Comparison of ENCODE assay signal across 30 cellular contexts in genomic region chr2:85723707-85724360, GRCh38. TPM values are rescaled to one million over a fixed set of nuclear protein-coding genes. Genes with fewer than 3 reads are reported as not detected.
DNase-seq lines count a peak whose midpoint lies in the region; ATAC-seq, FAIRE-seq and TF ChIP-seq lines count a peak whose summit lies in the region.
"Had no signal": no experiment of that assay in that cellular context is flagged by ENCODE, and none has a peak within 500 bp of the region (broad histone marks: within the 10 kb centered on the region; RNA-seq: fewer than 3 reads in every experiment).

No MANE protein-coding gene starts in this region.

- no peak for FAIRE-seq in K562 (lab: Jason Lieb, UNC)
- FAIRE-seq: G401.6, GM19239, keratinocyte, small intestine had no signal

- intact Hi-C loops in K562 (cut with micrococcal nuclease), result no loop called here
- intact Hi-C loops in thyroid gland (cut with DNase I), result no loop called here

- 0% methylated on average over 2 of the region's 2 CpGs for WGBS in K562 (ENCODE audit: insufficient coverage, low coverage, missing lambda C conversion rate)
- 86 to 89% methylated on average over 2 of the region's 2 CpGs for WGBS in thyroid gland, 2 donors

- H3K4me1 ChIP-seq in K562 (replicated peaks in 1 of 2; ENCODE audit: control insufficient read depth in 2 of 2, insufficient read depth in 2 of 2, low read length in 2 of 2), result peaks cover 0 to under 1% of the 10 kb centered on the region in 2 experiments; a peak in 1 of 5 replicates
- H3K4me1 ChIP-seq in thyroid gland, result peaks cover 25 to 46% of the 10 kb centered on the region in 2 donors

- no TSS peak for BruUV-seq in K562 (replicated peaks; lab: Mats Ljungman, UMichigan)

- no peak for TF ChIP-seq EP300 in K562 (IDR thresholded peaks at IDR 0.05; ENCODE audit: low read length)

- H2AFZ ChIP-seq in K562 (ENCODE audit: low read depth, low read length), result no peak overlapping the region

- H3K27ac ChIP-seq in K562 (ENCODE audit: extremely low read depth, low read depth, low read length) (no peak overlapping the region), thyroid gland (peak overlapping the region in 2 of 3 donors; percentile 10 to 57)
- H3K27ac ChIP-seq: esophagus muscularis mucosa, stomach had no signal

- H4K20me1 ChIP-seq in K562 (replicated peaks; ENCODE audit: control insufficient read depth, insufficient read depth, low read length), result no peaks in the 10 kb centered on the region

- H3K79me2 ChIP-seq in K562 (ENCODE audit: control insufficient read depth, insufficient read depth, low read length), result no peaks in the 10 kb centered on the region

- TF ChIP-seq POLR2A in K562 (conservative IDR thresholded peaks at IDR 0.05), result no peak
- no peak for TF ChIP-seq POLR2A in thyroid gland (IDR thresholded peaks at IDR 0.05)

- H3K27me3 ChIP-seq in K562 (ENCODE audit: control insufficient read depth in 2 of 2, insufficient read depth in 2 of 2, low read length in 2 of 2) (peaks cover 0 to 31% of the 10 kb centered on the region in 2 experiments; a peak in 3 of 5 replicates), thyroid gland (no peaks in the 10 kb centered on the region)
- H3K27me3 ChIP-seq: esophagus muscularis mucosa, stomach had no signal

- in situ Hi-C loops in K562 (cut with MboI), result no loop called here

- H3K9me1 ChIP-seq in K562 (ENCODE audit: control insufficient read depth, insufficient read depth, low read length), result no peaks in the 10 kb centered on the region

- TF ChIP-seq RAD21 in K562 (CRISPR knock-in tag; conservative IDR thresholded peaks at IDR 0.05 in 1 of 2, IDR thresholded peaks at IDR 0.05 in 1 of 2), result no peak

- CTCF ChIA-PET in K562 (lab: Yijun Ruan, JAX; ENCODE audit: low intra/inter-chr PET ratio), result no interaction called here

- POLR2A ChIA-PET in K562 (lab: Yijun Ruan, JAX), result interaction anchor here (0.6 to 2.0 kb wide), 3 partner anchors 8 to 370 kb away, joined by 3 to 9 read pairs (median 7); partner anchors contain the start of gene RETSAT

- H3K9me3 ChIP-seq in K562 (replicated peaks; ENCODE audit: control insufficient read depth, insufficient read depth, low read depth, low read length), result no peaks in the 10 kb centered on the region
- H3K9me3 ChIP-seq in thyroid gland, result no peaks in the 10 kb centered on the region
- H3K9me3 ChIP-seq: esophagus muscularis mucosa, stomach had no signal

- no peak overlapping the region for H3K4me3 ChIP-seq in K562
- H3K4me3 ChIP-seq in thyroid gland (replicated peaks in 1 of 3), result no peak overlapping the region
- H3K4me3 ChIP-seq: esophagus muscularis mucosa, stomach had no signal

- TF ChIP-seq CTCF in K562 (IDR thresholded peaks at IDR 0.05 in 2 of 3, conservative IDR thresholded peaks at IDR 0.05 in 1 of 3; ENCODE audit: insufficient read depth in 2 of 3, low read depth in 1 of 3, low read length in 3 of 3), result no peak
- no peak for TF ChIP-seq CTCF in thyroid gland (IDR thresholded peaks at IDR 0.05)

- no peaks in the 10 kb centered on the region for H3K36me3 ChIP-seq in K562 (ENCODE audit: control insufficient read depth, insufficient read depth, low read length)
- H3K36me3 ChIP-seq in thyroid gland, result no peaks in the 10 kb centered on the region
- H3K36me3 ChIP-seq: esophagus muscularis mucosa, stomach had no signal

- no peak for ATAC-seq in K562
- ATAC-seq in HG03025 (IDR thresholded peaks at IDR 0.05; ENCODE audit: low FRiP score, unreplicated experiment), result no peak
- ATAC-seq: CD8-positive, alpha-beta T cell had no signal

- no peak overlapping the region for H3K9ac ChIP-seq in K562 (ENCODE audit: insufficient read depth in 1 of 2, low read depth in 2 of 2, low read length in 2 of 2)

- peak; percentile 54 for DNase-seq in EL
- DNase-seq in K562 (ENCODE audit: extremely low read depth in 1 of 4, low spot score in 3 of 4), result no peak
- peak; percentile 52 for DNase-seq in iris pigment epithelial cell (ENCODE audit: low read depth)
- no peak for DNase-seq in thyroid gland
- DNase-seq in T-helper 1 cell, result no peak
- DNase-seq in A172 (ENCODE audit: low spot score), result no peak
- DNase-seq: activated CD4-positive, alpha-beta T cell treated with anti-CD3 and anti-CD28 coated beads, Interleukin-2, amount 50 U/mL, for 4 hours; activated CD4-positive, CD25-positive, alpha-beta regulatory T cell; activated naive CD4-positive, alpha-beta T cell treated with anti-CD3 and anti-CD28 coated beads, Interleukin-2, amount 10 ng/mL, durations not matched to agents 7 days and 5 days; amygdala; CD8-positive, alpha-beta T cell; dermis blood vessel endothelial cell; DMS153; H7; NCI-H2029 treated with DMSO at 0.1 percent for 48 hours; NCI-H226; SIG-M5; small intestine; stimulated activated CD8-positive, alpha-beta memory T cell treated with anti-CD3 and anti-CD28 coated beads, Interleukin-4, amount 100 ng/mL, for 48 hours; stomach had no signal

- no peak overlapping the region for H3K4me2 ChIP-seq in K562 (ENCODE audit: insufficient read depth, low read length)

TF ChIP-seq in K562, 482 proteins besides CTCF, POLR2A, EP300 and RAD21:
- TF ChIP-seq NFYB (IDR thresholded peaks at IDR 0.05; ENCODE audit: extremely low read depth, insufficient read length) (no peak), ZNF121 (CRISPR knock-in tag; conservative IDR thresholded peaks at IDR 0.05) (peak; percentile 41; the same call in 1 of the 2 replicates)

RNA-seq across cellular contexts. Expression of gene GNLY, which starts 29.7 kb away (rescaled TPM):
- total RNA-seq in K562 (2011; cell fraction: chromatin; rRNA removed; ENCODE audit: low replicate concordance), result 0.21 TPM in 1 of 2 replicates, not detected in the other
- not detected in 2 replicates for total RNA-seq in K562 (2011; cell fraction: nucleolus; rRNA removed)
- 0.99 TPM in 1 of 2 replicates, not detected in the other for total RNA-seq in K562 (2011; cell fraction: nucleoplasm; rRNA removed)
- total RNA-seq in K562 (2014; rRNA removed) (not detected in 2 replicates), K562 (2014; rRNA removed; fragmentation: Illumina TruSeq; extraction: Trizol) (not detected in 2 replicates), K562 (2015; rRNA removed; fragmentation: Illumina TruSeq; extraction: Trizol) (not detected in 2 replicates), K562 (2021) (not detected in 2 replicates), thyroid gland (1 to 10 TPM in 1 of 4 donors, under 1 TPM in 2, not detected in 1; 0.22 to 3.6 (median 0.63) TPM)
- polyA plus RNA-seq in K562 (2011; rRNA removed) (not detected in 2 replicates), K562 (2014; fragmentation: Illumina TruSeq; extraction: Trizol) (not detected in 2 replicates), K562 (2014; fragmentation: Nextera tagmentation; extraction: Ambion mirVana) (not detected), K562 (2014; rRNA removed) (not detected in 2 replicates)
- polyA plus RNA-seq in K562 (2011; cell fraction: cytosol; rRNA removed), result 0.03 TPM in 1 of 2 replicates, not detected in the other
- 0.06 TPM in 1 of 2 replicates, not detected in the other for polyA plus RNA-seq in K562 (2011; cell fraction: nucleus; rRNA removed)
- polyA plus RNA-seq in K562 (2012), result 0.37 TPM in 1 of 2 replicates, not detected in the other
- polyA minus RNA-seq in K562 (2011; rRNA and poly(A)+ RNA removed), result not detected in 2 replicates
- polyA minus RNA-seq in K562 (2011; cell fraction: cytosol; rRNA and poly(A)+ RNA removed), result not detected in 2 replicates
- polyA minus RNA-seq in K562 (2011; cell fraction: nucleus; rRNA and poly(A)+ RNA removed), result not detected in 2 replicates
- not detected in 2 replicates for total RNA-seq in A172 (2014; rRNA removed; shearing (Covaris generic))
- total RNA-seq: dermis blood vessel endothelial cell, glomerular endothelial cell, H7, osteocyte, renal cortical epithelial cell had no signal
- polyA plus RNA-seq: keratinocyte had no signal

RNA-seq across cellular contexts. Expression of gene ATOH8, which starts 30.0 kb away (rescaled TPM):
- not detected in 2 replicates for total RNA-seq in K562 (2011; cell fraction: chromatin; rRNA removed; ENCODE audit: low replicate concordance)
- total RNA-seq in K562 (2011; cell fraction: nucleolus; rRNA removed), result not detected in 2 replicates
- total RNA-seq in K562 (2011; cell fraction: nucleoplasm; rRNA removed), result not detected in 2 replicates
- not detected in 2 replicates for total RNA-seq in K562 (2014; rRNA removed)
- not detected in 2 replicates for total RNA-seq in K562 (2014; rRNA removed; fragmentation: Illumina TruSeq; extraction: Trizol)
- not detected in 2 replicates for total RNA-seq in K562 (2015; rRNA removed; fragmentation: Illumina TruSeq; extraction: Trizol)
- not detected in 2 replicates for total RNA-seq in K562 (2021)
- not detected in 2 replicates for polyA plus RNA-seq in K562 (2011; rRNA removed)
- not detected in 2 replicates for polyA plus RNA-seq in K562 (2011; cell fraction: cytosol; rRNA removed)
- polyA plus RNA-seq in K562 (2011; cell fraction: nucleus; rRNA removed), result not detected in 2 replicates
- polyA plus RNA-seq in K562 (2012), result not detected in 2 replicates
- polyA plus RNA-seq in K562 (2014; fragmentation: Illumina TruSeq; extraction: Trizol), result not detected in 2 replicates
- polyA plus RNA-seq in K562 (2014; fragmentation: Nextera tagmentation; extraction: Ambion mirVana), result not detected
- polyA plus RNA-seq in K562 (2014; rRNA removed), result not detected in 2 replicates
- polyA minus RNA-seq in K562 (2011; rRNA and poly(A)+ RNA removed), result not detected in 2 replicates
- polyA minus RNA-seq in K562 (2011; cell fraction: cytosol; rRNA and poly(A)+ RNA removed), result not detected in 2 replicates
- polyA minus RNA-seq in K562 (2011; cell fraction: nucleus; rRNA and poly(A)+ RNA removed), result not detected in 2 replicates
- 100 to 1,000 TPM in 2 of 4 donors, 10 to 100 TPM in 2; 82.8 to 260 (median 167) TPM for total RNA-seq in thyroid gland
- 1.7 and 3.2 TPM in 2 replicates for total RNA-seq in A172 (2014; rRNA removed; shearing (Covaris generic))
- polyA plus RNA-seq: IgD-negative memory B cell, keratinocyte had no signal

RNA-seq across cellular contexts. Expression of gene SFTPB, which starts 55.8 kb away (rescaled TPM):
- total RNA-seq in K562 (2011; cell fraction: chromatin; rRNA removed; ENCODE audit: low replicate concordance), result not detected in 2 replicates
- not detected in 2 replicates for total RNA-seq in K562 (2011; cell fraction: nucleolus; rRNA removed)
- total RNA-seq in K562 (2011; cell fraction: nucleoplasm; rRNA removed), result not detected in 2 replicates
- not detected in 2 replicates for total RNA-seq in K562 (2014; rRNA removed)
- total RNA-seq in K562 (2014; rRNA removed; fragmentation: Illumina TruSeq; extraction: Trizol), result not detected in 2 replicates
- total RNA-seq in K562 (2015; rRNA removed; fragmentation: Illumina TruSeq; extraction: Trizol), result not detected in 2 replicates
- 7.0 and 8.5 TPM in 2 replicates for total RNA-seq in K562 (2021)
- not detected in 2 replicates for polyA plus RNA-seq in K562 (2011; rRNA removed)
- not detected in 2 replicates for polyA plus RNA-seq in K562 (2011; cell fraction: cytosol; rRNA removed)
- not detected in 2 replicates for polyA plus RNA-seq in K562 (2011; cell fraction: nucleus; rRNA removed)
- polyA plus RNA-seq in K562 (2012), result not detected in 2 replicates
- polyA plus RNA-seq in K562 (2014; fragmentation: Illumina TruSeq; extraction: Trizol), result not detected in 2 replicates
- polyA plus RNA-seq in K562 (2014; fragmentation: Nextera tagmentation; extraction: Ambion mirVana), result under 1 TPM in 1 of 2 experiments, not detected in 1; 0.03 TPM
- not detected in 2 replicates for polyA plus RNA-seq in K562 (2014; rRNA removed)
- polyA minus RNA-seq in K562 (2011; rRNA and poly(A)+ RNA removed), result not detected in 2 replicates
- not detected in 2 replicates for polyA minus RNA-seq in K562 (2011; cell fraction: cytosol; rRNA and poly(A)+ RNA removed)
- not detected in 2 replicates for polyA minus RNA-seq in K562 (2011; cell fraction: nucleus; rRNA and poly(A)+ RNA removed)
- total RNA-seq in thyroid gland, result 100 to 1,000 TPM in 2 of 4 donors, 10 to 100 TPM in 2; 24.8 to 323 (median 116) TPM
- not detected in 2 replicates for total RNA-seq in A172 (2014; rRNA removed; shearing (Covaris generic))
- total RNA-seq: CD8-positive, alpha-beta T cell; dermis blood vessel endothelial cell; glomerular endothelial cell; H7; lower leg skin; osteocyte; renal cortical epithelial cell had no signal
- polyA plus RNA-seq: IgD-negative memory B cell, keratinocyte had no signal

Comparison
In these comparisons a context has a peak if more than half of its experiments do, and no peak if none do; other contexts are left out.
1. DNase-seq: peak in EL (single experiment) and iris pigment epithelial cell (single experiment); none in K562 (0 of 4), thyroid gland (0 of 2), T-helper 1 cell (0 of 5) and A172 (single experiment).
2. RNA of gene ATOH8, which starts 30.0 kb away (total RNA-seq): 82.8 to 260 TPM in thyroid gland; 1.7 to 3.2 TPM in A172 and not detected in K562; every median in the first group is over 10 times any median in the second.